In genomic region chr16:63461248-63461841, GRCh38 we compare ENCODE assay signal across 8 cellular contexts.
DNase-seq lines count a peak whose midpoint lies in the region; ATAC-seq and TF ChIP-seq lines count a peak whose summit lies in the region.

No MANE protein-coding gene starts in this region.

- POLR2A ChIA-PET in activated CD8-positive, alpha-beta T cell treated with anti-CD3 and anti-CD28 coated beads, Interleukin-2, amount 10 ng/mL, durations not matched to agents 7 days and 5 days (lab: Charles Lee), result no interaction called here

- H3K27ac Mint-ChIP-seq in natural killer cell treated with Interleukin-12 subunit alpha and Interleukin-12 subunit beta and Interleukin-15 and Interleukin-18, amount 100 ng/mL, for 72 hours, result no peak overlapping the region
- H3K27ac Mint-ChIP-seq in activated CD8-positive, alpha-beta T cell treated with anti-CD3 and anti-CD28 coated beads, Interleukin-2, amount 10 ng/mL, durations not matched to agents 7 days and 5 days, result no peak overlapping the region

- in situ Hi-C loops in astrocyte of the cerebellum (cut with HindIII; ENCODE audit: low sequenced_read_pairs), result no loop called here

- peak; percentile 3 for DNase-seq in DMS114 treated with DMSO at 0.1 percent for 48 hours (lab: John Stamatoyannopoulos, UW; ENCODE audit: unreplicated experiment)
- DNase-seq in NCI-H1092 treated with DMSO at 0.1 percent for 48 hours (lab: John Stamatoyannopoulos, UW), result peak; percentile 64
- DNase-seq in astrocyte of the cerebellum (ENCODE audit: low read depth), result peak; percentile 60
- peak; percentile 7 for DNase-seq in kidney epithelial cell (ENCODE audit: low read depth)
- DNase-seq in natural killer cell treated with Interleukin-12 subunit alpha and Interleukin-12 subunit beta and Interleukin-15 and Interleukin-18, amount 100 ng/mL, for 72 hours (ENCODE audit: low spot score), result no peak
- no peak for DNase-seq in stimulated activated CD4-positive, alpha-beta T cell treated with anti-CD3 and anti-CD28 coated beads, Interleukin-12 subunit alpha, Interleukin-12 subunit beta, amount 100 ng/mL, for 4 hours
- DNase-seq in stimulated activated CD4-positive, alpha-beta T cell treated with anti-CD3 and anti-CD28 coated beads, Interleukin-4, amount 100 ng/mL, for 24 hours, result no peak
- DNase-seq in activated CD8-positive, alpha-beta T cell treated with anti-CD3 and anti-CD28 coated beads, Interleukin-2, amount 10 ng/mL, durations not matched to agents 7 days and 5 days, result no peak

- H3K36me3 ChIP-seq in kidney epithelial cell (ENCODE audit: control insufficient read depth, insufficient read depth, low read length), result no peaks in the 10 kb centered on the region

- peaks cover 24% of the 10 kb centered on the region for H3K9me3 Mint-ChIP-seq in natural killer cell treated with Interleukin-12 subunit alpha and Interleukin-12 subunit beta and Interleukin-15 and Interleukin-18, amount 100 ng/mL, for 72 hours
- H3K9me3 Mint-ChIP-seq in activated CD8-positive, alpha-beta T cell treated with anti-CD3 and anti-CD28 coated beads, Interleukin-2, amount 10 ng/mL, durations not matched to agents 7 days and 5 days (ENCODE audit: insufficient read depth), result peaks cover 14% of the 10 kb centered on the region

- no peaks in the 10 kb centered on the region for H3K27me3 Mint-ChIP-seq in natural killer cell treated with Interleukin-12 subunit alpha and Interleukin-12 subunit beta and Interleukin-15 and Interleukin-18, amount 100 ng/mL, for 72 hours
- no peaks in the 10 kb centered on the region for H3K27me3 Mint-ChIP-seq in activated CD8-positive, alpha-beta T cell treated with anti-CD3 and anti-CD28 coated beads, Interleukin-2, amount 10 ng/mL, durations not matched to agents 7 days and 5 days (ENCODE audit: low read depth)

- H3K4me3 Mint-ChIP-seq in natural killer cell treated with Interleukin-12 subunit alpha and Interleukin-12 subunit beta and Interleukin-15 and Interleukin-18, amount 100 ng/mL, for 72 hours, result no peak overlapping the region
- H3K4me3 Mint-ChIP-seq in activated CD8-positive, alpha-beta T cell treated with anti-CD3 and anti-CD28 coated beads, Interleukin-2, amount 10 ng/mL, durations not matched to agents 7 days and 5 days, result no peak overlapping the region

- H3K4me1 Mint-ChIP-seq in natural killer cell treated with Interleukin-12 subunit alpha and Interleukin-12 subunit beta and Interleukin-15 and Interleukin-18, amount 100 ng/mL, for 72 hours (ENCODE audit: low read depth in 2 of 2), result no peaks in the 10 kb centered on the region
- H3K4me1 Mint-ChIP-seq in activated CD8-positive, alpha-beta T cell treated with anti-CD3 and anti-CD28 coated beads, Interleukin-2, amount 10 ng/mL, durations not matched to agents 7 days and 5 days (ENCODE audit: low read depth), result no peaks in the 10 kb centered on the region

- CTCF ChIA-PET in activated CD8-positive, alpha-beta T cell treated with anti-CD3 and anti-CD28 coated beads, Interleukin-2, amount 10 ng/mL, durations not matched to agents 7 days and 5 days (lab: Charles Lee), result no interaction called here

- TF ChIP-seq CTCF in astrocyte of the cerebellum (IDR thresholded peaks at IDR 0.05; ENCODE audit: low read depth, low read length, missing control alignments) (peak; percentile 39), kidney epithelial cell (IDR thresholded peaks at IDR 0.05; ENCODE audit: insufficient read depth, low read length, poor library complexity, severe bottlenecking) (peak; percentile 38)

- no peak for ATAC-seq in natural killer cell treated with Interleukin-12 subunit alpha and Interleukin-12 subunit beta and Interleukin-15 and Interleukin-18, amount 100 ng/mL, for 72 hours
- no peak for ATAC-seq in activated CD8-positive, alpha-beta T cell treated with anti-CD3 and anti-CD28 coated beads, Interleukin-2, amount 10 ng/mL, durations not matched to agents 7 days and 5 days

- H3K36me3 Mint-ChIP-seq in natural killer cell treated with Interleukin-12 subunit alpha and Interleukin-12 subunit beta and Interleukin-15 and Interleukin-18, amount 100 ng/mL, for 72 hours, result peaks cover 18% of the 10 kb centered on the region
- H3K36me3 Mint-ChIP-seq in activated CD8-positive, alpha-beta T cell treated with anti-CD3 and anti-CD28 coated beads, Interleukin-2, amount 10 ng/mL, durations not matched to agents 7 days and 5 days (ENCODE audit: low read depth), result no peaks in the 10 kb centered on the region

- H3K4me3 ChIP-seq in astrocyte of the cerebellum (ENCODE audit: low read depth, low read length), result no peak overlapping the region
- H3K4me3 ChIP-seq in kidney epithelial cell (ENCODE audit: low read depth, low read length), result no peak overlapping the region

- no peaks in the 10 kb centered on the region for H3K27me3 ChIP-seq in kidney epithelial cell (ENCODE audit: control insufficient read depth, insufficient read depth, low read length)

Comparison
In these comparisons a context has a peak if more than half of its experiments do, and no peak if none do; other contexts are left out.
1. DNase-seq: peak in DMS114 treated with DMSO at 0.1 percent for 48 hours (single experiment), NCI-H1092 treated with DMSO at 0.1 percent for 48 hours (single experiment), astrocyte of the cerebellum (single experiment) and kidney epithelial cell (single experiment); none in natural killer cell treated with Interleukin-12 subunit alpha and Interleukin-12 subunit beta and Interleukin-15 and Interleukin-18, amount 100 ng/mL, for 72 hours (single experiment), stimulated activated CD4-positive, alpha-beta T cell treated with anti-CD3 and anti-CD28 coated beads, Interleukin-12 subunit alpha, Interleukin-12 subunit beta, amount 100 ng/mL, for 4 hours (single experiment), stimulated activated CD4-positive, alpha-beta T cell treated with anti-CD3 and anti-CD28 coated beads, Interleukin-4, amount 100 ng/mL, for 24 hours (single experiment) and activated CD8-positive, alpha-beta T cell treated with anti-CD3 and anti-CD28 coated beads, Interleukin-2, amount 10 ng/mL, durations not matched to agents 7 days and 5 days (single experiment).